ENCODE assay signal across 23 cellular contexts in the genomic region with DNA sequence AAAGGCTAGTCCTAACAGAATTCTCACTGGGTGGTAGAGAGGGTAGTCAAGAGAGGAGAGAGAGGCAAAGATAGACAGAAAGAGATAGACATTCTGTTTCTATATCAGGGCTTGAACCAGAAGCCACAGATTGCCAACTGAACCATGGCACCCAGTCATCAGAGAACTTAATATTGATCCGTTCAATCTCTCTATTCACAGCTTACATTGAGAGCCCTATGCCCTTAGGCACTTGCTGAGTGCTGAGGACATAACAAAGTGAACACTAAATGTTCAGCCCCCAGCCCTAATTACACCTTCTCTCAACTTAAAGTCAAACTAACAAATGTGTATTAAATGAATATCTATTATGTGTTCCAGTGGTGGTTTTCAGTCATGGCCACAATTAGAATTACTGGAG.
A peak's percentile ranks its signal among the peaks of the same experiment; 100 is the strongest.
DNase-seq lines count a peak whose midpoint lies in the region; ATAC-seq, FAIRE-seq and TF ChIP-seq lines count a peak whose summit lies in the region.
"Had no signal": no experiment of that assay in that cellular context is flagged by ENCODE, and none has a peak within 500 bp of the region (broad histone marks: within the 10 kb centered on the region; RNA-seq: fewer than 3 reads in every experiment).

No MANE protein-coding gene starts in this region.

- TF ChIP-seq POLR2A in right lobe of liver (IDR thresholded peaks at IDR 0.05): no peak
- no peak for TF ChIP-seq POLR2A in HepG2 (IDR thresholded peaks at IDR 0.05; ENCODE audit: insufficient read depth in 1 of 2, low read depth in 2 of 2, low read length in 2 of 2)
- no peak for TF ChIP-seq POLR2A in esophagus muscularis mucosa (IDR thresholded peaks at IDR 0.05; ENCODE audit: low read depth)

- TF ChIP-seq EP300 in HepG2 (IDR thresholded peaks at IDR 0.05; ENCODE audit: low read depth in 2 of 2, low read length in 2 of 2) (no peak), HepG2 (CRISPR knock-in tag; IDR thresholded peaks at IDR 0.05; ENCODE audit: borderline replicate concordance) (no peak), esophagus muscularis mucosa (IDR thresholded peaks at IDR 0.05) (no peak)

- in situ Hi-C loops in HepG2 (cut with HindIII; ENCODE audit: extremely low pct_ligation_motif_present, low pct_unique_long_range_greater_than_20kb): no loop called here

- H3K9me3 ChIP-seq in right lobe of liver: no peaks in the 10 kb centered on the region
- peaks cover 8% of the 10 kb centered on the region; the same call in 1 of the 2 replicates for H3K9me3 ChIP-seq in HepG2 (ENCODE audit: low read length)
- H3K9me3 ChIP-seq in esophagus muscularis mucosa: no peaks in the 10 kb centered on the region
- no peaks in the 10 kb centered on the region for H3K9me3 ChIP-seq in psoas muscle
- H3K9me3 ChIP-seq: BE2C had no signal

- H3K4me3 ChIP-seq in right lobe of liver: no peak overlapping the region
- no peak overlapping the region for H3K4me3 ChIP-seq in HepG2 (replicated peaks in 1 of 3; ENCODE audit: insufficient read depth in 1 of 3, low read depth in 2 of 3, low read length in 3 of 3)
- H3K4me3 ChIP-seq in esophagus muscularis mucosa: no peak overlapping the region
- no peak overlapping the region for H3K4me3 ChIP-seq in psoas muscle
- H3K4me3 ChIP-seq: A549; BLaER1 treated with 17β-estradiol and CSF1 and Interleukin-3, amounts not matched to agents 10 nM and 100 nM; GM23248; HAP-1 had no signal

- TF ChIP-seq RAD21 in HepG2 (CRISPR knock-in tag; IDR thresholded peaks at IDR 0.05): no peak

- intact Hi-C loops in right lobe of liver (cut with DNase I): no loop called here
- intact Hi-C loops in HepG2 (cut with micrococcal nuclease; ENCODE audit: unreplicated experiment): no loop called here
- intact Hi-C loops in esophagus muscularis mucosa (cut with DNase I): no loop called here
- intact Hi-C loops in psoas muscle (cut with DNase I): no loop called here
- intact Hi-C loops in left colon (cut with DNase I, micrococcal nuclease): no loop called here

- POLR2A ChIA-PET in HepG2 (lab: Yijun Ruan, JAX): no interaction called here

- H4K20me1 ChIP-seq in HepG2 (ENCODE audit: insufficient read depth, low read length): no peaks in the 10 kb centered on the region

- ATAC-seq in right lobe of liver (peak in 3 of 4 donors; percentile 48 to 71 (median 66)), HepG2 (no peak), psoas muscle (no peak), left colon (no peak)
- ATAC-seq: A549 had no signal

- H3K4me1 ChIP-seq in right lobe of liver (no peaks in the 10 kb centered on the region), HepG2 (ENCODE audit: insufficient read depth, low read length) (peaks cover 6% of the 10 kb centered on the region; the same call in 1 of the 2 replicates), esophagus muscularis mucosa (no peaks in the 10 kb centered on the region), psoas muscle (peaks cover 15% of the 10 kb centered on the region)
- H3K4me1 ChIP-seq: A549; BE2C; BLaER1 treated with 17β-estradiol and CSF1 and Interleukin-3, amounts not matched to agents 10 nM and 100 nM had no signal

- CTCF ChIA-PET in HepG2 (lab: Yijun Ruan, JAX; ENCODE audit: low intra/inter-chr PET ratio, low total read pairs): no interaction called here

- no TSS peak for BruUV-seq in HepG2 (replicated peaks; lab: Mats Ljungman, UMichigan)

- FAIRE-seq in HepG2 (lab: Jason Lieb, UNC): no peak
- FAIRE-seq: A549, GM12892 had no signal

- DNase-seq in right lobe of liver (no peak), HepG2 (ENCODE audit: low spot score) (no peak), NCI-H345 (lab: John Stamatoyannopoulos, UW) (peak; percentile 22), esophagus muscularis mucosa (ENCODE audit: extremely low spot score) (peak; percentile 55), psoas muscle (no peak), COLO829 (ENCODE audit: low spot score) (no peak), left colon (no peak), islet precursor cell (no peak)
- DNase-seq: ACHN; AML-193; BE2C; CD4-positive, alpha-beta T cell; CD8-positive, alpha-beta memory T cell; COR-L47; DMS153; DND-41; GM23248; HFFc6 had no signal

- no peak overlapping the region for H3K27ac ChIP-seq in right lobe of liver
- H3K27ac ChIP-seq in HepG2 (ENCODE audit: extremely low read length, insufficient read depth, low read length): no peak overlapping the region
- H3K27ac ChIP-seq in esophagus muscularis mucosa (replicated peaks in 1 of 4): no peak overlapping the region
- H3K27ac ChIP-seq in psoas muscle: peak overlapping the region; percentile 54
- H3K27ac ChIP-seq: 22Rv1; A549; BLaER1 treated with 17β-estradiol and CSF1 and Interleukin-3, amounts not matched to agents 10 nM and 100 nM; GM23248 had no signal

- WGBS in right lobe of liver (ENCODE audit: insufficient coverage, low coverage, low lambda C conversion rate, missing lambda C conversion rate): 44% methylated on average over 1 of the region's 1 CpG
- 100% methylated on average over 1 of the region's 1 CpG for WGBS in HepG2 (ENCODE audit: low lambda C conversion rate)
- 93% methylated on average over 1 of the region's 1 CpG for WGBS in esophagus muscularis mucosa
- 92 to 100% (median 95%) methylated on average over 1 of the region's 1 CpG for WGBS in psoas muscle, 3 donors

- TF ChIP-seq CTCF in right lobe of liver (IDR thresholded peaks at IDR 0.05): no peak
- TF ChIP-seq CTCF in HepG2 (CRISPR knock-in tag; IDR thresholded peaks at IDR 0.05): no peak
- no peak for TF ChIP-seq CTCF in esophagus muscularis mucosa (IDR thresholded peaks at IDR 0.05)
- no peak for TF ChIP-seq CTCF in psoas muscle (IDR thresholded peaks at IDR 0.05)

- H3K27me3 ChIP-seq in right lobe of liver (peaks cover 0 to 4% of the 10 kb centered on the region in 2 donors), HepG2 (ENCODE audit: control insufficient read depth in 1 of 2, insufficient read depth in 2 of 2, low read length in 2 of 2) (no peaks in the 10 kb centered on the region), esophagus muscularis mucosa (no peaks in the 10 kb centered on the region), psoas muscle (ENCODE audit: insufficient read depth in 3 of 3, low read length in 2 of 3) (no peaks in the 10 kb centered on the region)
- H3K27me3 ChIP-seq: BE2C; BLaER1 treated with 17β-estradiol and CSF1 and Interleukin-3, amounts not matched to agents 10 nM and 100 nM had no signal

- H3K4me2 ChIP-seq in HepG2 (ENCODE audit: low read depth, low read length): no peak overlapping the region
- H3K4me2 ChIP-seq: A549; BLaER1 treated with 17β-estradiol and CSF1 and Interleukin-3, amounts not matched to agents 10 nM and 100 nM had no signal

- H3K36me3 ChIP-seq in right lobe of liver (no peaks in the 10 kb centered on the region), HepG2 (replicated peaks in 1 of 2; ENCODE audit: control insufficient read depth in 1 of 2, insufficient read depth in 2 of 2, low read length in 2 of 2) (no peaks in the 10 kb centered on the region), esophagus muscularis mucosa (no peaks in the 10 kb centered on the region), psoas muscle (ENCODE audit: insufficient read depth in 1 of 2, low read depth in 1 of 2) (peaks cover 0 to 3% of the 10 kb centered on the region in 2 donors)
- H3K36me3 ChIP-seq: BE2C, HAP-1 had no signal

- H3K9ac ChIP-seq in HepG2 (ENCODE audit: insufficient read depth, low read depth, low read length): no peak overlapping the region
- H3K9ac ChIP-seq: BLaER1 treated with 17β-estradiol and CSF1 and Interleukin-3, amounts not matched to agents 10 nM and 100 nM; GM23248 had no signal

- H2AFZ ChIP-seq in HepG2 (ENCODE audit: low read length): no peak overlapping the region
- H2AFZ ChIP-seq: GM23248 had no signal

- H3K79me2 ChIP-seq in HepG2 (ENCODE audit: insufficient read depth, low read length): no peaks in the 10 kb centered on the region

TF ChIP-seq in HepG2, 621 proteins besides CTCF, POLR2A, EP300 and RAD21 (continues in another document):
- TF ChIP-seq MAFK (conservative IDR thresholded peaks at IDR 0.05 in 1 of 2, IDR thresholded peaks at IDR 0.05 in 1 of 2; ENCODE audit: low read length in 2 of 2) (no peak), HOXA9 (CRISPR knock-in tag; IDR thresholded peaks at IDR 0.05; ENCODE audit: borderline replicate concordance) (no peak), REL (CRISPR knock-in tag; conservative IDR thresholded peaks at IDR 0.05) (no peak), RAD51 (IDR thresholded peaks at IDR 0.05; ENCODE audit: borderline replicate concordance) (no peak), MTF2 (CRISPR knock-in tag; IDR thresholded peaks at IDR 0.05; ENCODE audit: borderline replicate concordance) (no peak), ZNF44 (CRISPR knock-in tag; IDR thresholded peaks at IDR 0.05) (no peak), ZSCAN20 (CRISPR knock-in tag; IDR thresholded peaks at IDR 0.05; ENCODE audit: borderline replicate concordance) (no peak), MIER2 (CRISPR knock-in tag; IDR thresholded peaks at IDR 0.05) (no peak), AHR (CRISPR knock-in tag; IDR thresholded peaks at IDR 0.05) (no peak), ZNF431 (CRISPR knock-in tag; IDR thresholded peaks at IDR 0.05; ENCODE audit: borderline replicate concordance, low read depth) (no peak), SMAD1 (CRISPR knock-in tag; IDR thresholded peaks at IDR 0.05; ENCODE audit: borderline replicate concordance, low read depth) (no peak)
- TF ChIP-seq, protein P1, sequence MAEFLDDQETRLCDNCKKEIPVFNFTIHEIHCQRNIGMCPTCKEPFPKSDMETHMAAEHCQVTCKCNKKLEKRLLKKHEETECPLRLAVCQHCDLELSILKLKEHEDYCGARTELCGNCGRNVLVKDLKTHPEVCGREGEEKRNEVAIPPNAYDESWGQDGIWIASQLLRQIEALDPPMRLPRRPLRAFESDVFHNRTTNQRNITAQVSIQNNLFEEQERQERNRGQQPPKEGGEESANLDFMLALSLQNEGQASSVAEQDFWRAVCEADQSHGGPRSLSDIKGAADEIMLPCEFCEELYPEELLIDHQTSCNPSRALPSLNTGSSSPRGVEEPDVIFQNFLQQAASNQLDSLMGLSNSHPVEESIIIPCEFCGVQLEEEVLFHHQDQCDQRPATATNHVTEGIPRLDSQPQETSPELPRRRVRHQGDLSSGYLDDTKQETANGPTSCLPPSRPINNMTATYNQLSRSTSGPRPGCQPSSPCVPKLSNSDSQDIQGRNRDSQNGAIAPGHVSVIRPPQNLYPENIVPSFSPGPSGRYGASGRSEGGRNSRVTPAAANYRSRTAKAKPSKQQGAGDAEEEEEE (CRISPR knock-in tag; IDR thresholded peaks at IDR 0.05; ENCODE audit: borderline replicate concordance): no peak
- TF ChIP-seq, protein P2, sequence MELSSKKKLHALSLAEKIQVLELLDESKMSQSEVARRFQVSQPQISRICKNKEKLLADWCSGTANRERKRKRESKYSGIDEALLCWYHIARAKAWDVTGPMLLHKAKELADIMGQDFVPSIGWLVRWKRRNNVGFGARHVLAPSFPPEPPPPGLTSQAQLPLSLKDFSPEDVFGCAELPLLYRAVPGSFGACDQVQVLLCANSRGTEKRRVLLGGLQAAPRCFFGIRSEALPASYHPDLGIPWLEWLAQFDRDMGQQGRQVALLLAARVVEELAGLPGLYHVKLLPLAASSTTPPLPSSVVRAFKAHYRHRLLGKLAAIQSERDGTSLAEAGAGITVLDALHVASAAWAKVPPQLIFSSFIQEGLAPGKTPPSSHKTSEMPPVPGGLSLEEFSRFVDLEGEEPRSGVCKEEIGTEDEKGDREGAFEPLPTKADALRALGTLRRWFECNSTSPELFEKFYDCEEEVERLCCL (CRISPR knock-in tag; IDR thresholded peaks at IDR 0.05; ENCODE audit: borderline replicate concordance): no peak

Comparison
In these comparisons a context has a peak if more than half of its experiments do, and no peak if none do; other contexts are left out.
1. ATAC-seq: peak in right lobe of liver (3 of 4); none in HepG2 (single experiment), psoas muscle (0 of 4) and left colon (single experiment).
2. DNase-seq: peak in NCI-H345 (single experiment) and esophagus muscularis mucosa (single experiment); none in right lobe of liver (0 of 3), HepG2 (single experiment), psoas muscle (0 of 2), COLO829 (single experiment), left colon (0 of 2) and islet precursor cell (single experiment).